In genomic region chr11:67250059-67251043, GRCh38 we compare ENCODE assay signal across 22 cellular contexts. TPM values are rescaled to one million over a fixed set of nuclear protein-coding genes. Genes with fewer than 3 reads are reported as not detected.
A peak's percentile ranks its signal among the peaks of the same experiment; 100 is the strongest.
DNase-seq lines count a peak whose midpoint lies in the region; ATAC-seq and TF ChIP-seq lines count a peak whose summit lies in the region.
"Had no signal": no experiment of that assay in that cellular context is flagged by ENCODE, and none has a peak within 500 bp of the region (broad histone marks: within the 10 kb centered on the region; RNA-seq: fewer than 3 reads in every experiment).

No MANE protein-coding gene starts in this region.

- H3K4me3 ChIP-seq in psoas muscle (no peak overlapping the region), lower leg skin (ENCODE audit: low read depth, poor library complexity, severe bottlenecking) (no peak overlapping the region)
- H3K4me3 ChIP-seq in CD8-positive, alpha-beta memory T cell (ENCODE audit: low read length), result no peak overlapping the region
- H3K4me3 ChIP-seq: gastroesophageal sphincter, lung, pancreas, sigmoid colon had no signal

- DNase-seq in activated naive CD8-positive, alpha-beta T cell treated with anti-CD3 and anti-CD28 coated beads, Interleukin-2, amount 50 U/mL, for 24 hours, result no peak
- DNase-seq in chondrocyte (ENCODE audit: low spot score), result no peak
- no peak for DNase-seq in psoas muscle
- no peak for DNase-seq in SW 1271 (lab: John Stamatoyannopoulos, UW)
- DNase-seq in lower leg skin (ENCODE audit: low spot score in 2 of 2), result no peak
- DNase-seq in CD8-positive, alpha-beta memory T cell, result no peak
- DNase-seq: anterior cingulate cortex, cerebellar nuclear complex, DMS153, H7, hypothalamus, NCI-H2081 treated with DMSO at 0.1 percent for 48 hours, NCI-H446, pancreas, SHP77, sigmoid colon had no signal

- POLR2A ChIA-PET in CD8-positive, alpha-beta memory T cell (lab: Charles Lee), result interaction anchor here (0.5 kb wide), 1 partner anchor 39 kb away, joined by 3 read pairs; the partner anchor contains the start of gene ANKRD13D

- no peak for TF ChIP-seq CTCF in chondrocyte (IDR thresholded peaks at IDR 0.05)
- no peak for TF ChIP-seq CTCF in psoas muscle (IDR thresholded peaks at IDR 0.05)
- no peak for TF ChIP-seq CTCF in lower leg skin (IDR thresholded peaks at IDR 0.05)

- peak; percentile 14 for TF ChIP-seq POLR2A in GM18505 (IDR thresholded peaks at IDR 0.05; ENCODE audit: borderline replicate concordance, extremely low read depth, insufficient read depth, insufficient read length)
- no peak for TF ChIP-seq POLR2A in lower leg skin (IDR thresholded peaks at IDR 0.05)

- intact Hi-C loops in psoas muscle (cut with DNase I), result no loop called here
- intact Hi-C loops in lower leg skin (cut with DNase I; ENCODE audit: low total_unique reads), result no loop called here

- H3K36me3 Mint-ChIP-seq in activated naive CD8-positive, alpha-beta T cell, result peaks cover 6% of the 10 kb centered on the region
- H3K36me3 Mint-ChIP-seq in activated naive CD8-positive, alpha-beta T cell treated with anti-CD3 and anti-CD28 coated beads, Interleukin-2, amount 50 U/mL, for 24 hours (ENCODE audit: low read depth), result peaks cover 82% of the 10 kb centered on the region
- H3K36me3 Mint-ChIP-seq in chondrocyte (ENCODE audit: low read depth), result peaks cover 61% of the 10 kb centered on the region
- H3K36me3 Mint-ChIP-seq in CD8-positive, alpha-beta memory T cell, result peaks cover 20 to 97% (median 48%) of the 10 kb centered on the region in 3 donors

- H3K9me3 ChIP-seq in psoas muscle, result no peaks in the 10 kb centered on the region
- H3K9me3 ChIP-seq in CD8-positive, alpha-beta memory T cell (ENCODE audit: low read length), result no peaks in the 10 kb centered on the region
- H3K9me3 ChIP-seq: gastroesophageal sphincter, pancreas, sigmoid colon had no signal

- H3K27ac ChIP-seq in psoas muscle, result peak overlapping the region; percentile 11
- no peak overlapping the region for H3K27ac ChIP-seq in CD8-positive, alpha-beta memory T cell (ENCODE audit: low read depth, low read length)
- H3K27ac ChIP-seq: gastroesophageal sphincter, pancreas, sigmoid colon had no signal

- H3K27me3 Mint-ChIP-seq in activated naive CD8-positive, alpha-beta T cell, result no peaks in the 10 kb centered on the region
- no peaks in the 10 kb centered on the region for H3K27me3 Mint-ChIP-seq in activated naive CD8-positive, alpha-beta T cell treated with anti-CD3 and anti-CD28 coated beads, Interleukin-2, amount 50 U/mL, for 24 hours
- H3K27me3 Mint-ChIP-seq in chondrocyte (ENCODE audit: low read depth), result no peaks in the 10 kb centered on the region
- H3K27me3 Mint-ChIP-seq in CD8-positive, alpha-beta memory T cell, result peaks cover 0 to 4% of the 10 kb centered on the region in 2 donors

- CTCF ChIA-PET in CD8-positive, alpha-beta memory T cell (lab: Charles Lee), result interaction anchor here (1.5 kb wide), 1 partner anchor 11 kb away, joined by 5 read pairs; no protein-coding TSS in a partner anchor

- whole genome bisulfite sequencing in psoas muscle, 3 donors, result 90 to 92% (median 91%) methylated on average over 36 to 37 of the region's 37 CpGs
- 87 to 90% methylated on average over 37 of the region's 37 CpGs for WGBS in lower leg skin, 2 donors

- H3K4me1 Mint-ChIP-seq in activated naive CD8-positive, alpha-beta T cell (ENCODE audit: low read depth), result peaks cover 48% of the 10 kb centered on the region
- peaks cover 31% of the 10 kb centered on the region for H3K4me1 Mint-ChIP-seq in activated naive CD8-positive, alpha-beta T cell treated with anti-CD3 and anti-CD28 coated beads, Interleukin-2, amount 50 U/mL, for 24 hours
- H3K4me1 Mint-ChIP-seq in chondrocyte (ENCODE audit: low read depth), result peaks cover 14% of the 10 kb centered on the region
- peaks cover 17 to 67% (median 48%) of the 10 kb centered on the region in 3 donors for H3K4me1 Mint-ChIP-seq in CD8-positive, alpha-beta memory T cell

- peaks cover 24% of the 10 kb centered on the region for H3K4me1 ChIP-seq in psoas muscle
- peaks cover 20% of the 10 kb centered on the region for H3K4me1 ChIP-seq in CD8-positive, alpha-beta memory T cell (ENCODE audit: insufficient read depth, low read length)
- H3K4me1 ChIP-seq: pancreas had no signal

- ATAC-seq in activated naive CD8-positive, alpha-beta T cell treated with anti-CD3 and anti-CD28 coated beads, Interleukin-2, amount 50 U/mL, for 24 hours, result no peak
- ATAC-seq in GM18505 (IDR thresholded peaks at IDR 0.05; ENCODE audit: unreplicated experiment) (no peak), psoas muscle (no peak)
- ATAC-seq: activated CD4-positive, CD25-positive, alpha-beta regulatory T cell treated with anti-CD3 and anti-CD28 coated beads, Interleukin-2, amount 50 U/mL, for 24 hours; esophagus mucosa; gastroesophageal sphincter; pancreas had no signal

- H3K9me3 Mint-ChIP-seq in activated naive CD8-positive, alpha-beta T cell (ENCODE audit: low read depth), result no peaks in the 10 kb centered on the region
- no peaks in the 10 kb centered on the region for H3K9me3 Mint-ChIP-seq in activated naive CD8-positive, alpha-beta T cell treated with anti-CD3 and anti-CD28 coated beads, Interleukin-2, amount 50 U/mL, for 24 hours
- H3K9me3 Mint-ChIP-seq in chondrocyte (ENCODE audit: low read depth), result no peaks in the 10 kb centered on the region
- no peaks in the 10 kb centered on the region for H3K9me3 Mint-ChIP-seq in CD8-positive, alpha-beta memory T cell

- H3K27me3 ChIP-seq in psoas muscle (ENCODE audit: insufficient read depth in 3 of 3, low read length in 2 of 3), result no peaks in the 10 kb centered on the region
- H3K27me3 ChIP-seq in CD8-positive, alpha-beta memory T cell (ENCODE audit: insufficient read depth, low read length, poor library complexity, severe bottlenecking), result no peaks in the 10 kb centered on the region
- H3K27me3 ChIP-seq: gastroesophageal sphincter, pancreas, sigmoid colon had no signal

- peaks cover 34 to 100% of the 10 kb centered on the region in 2 donors for H3K36me3 ChIP-seq in psoas muscle (ENCODE audit: insufficient read depth in 1 of 2, low read depth in 1 of 2)
- H3K36me3 ChIP-seq in CD8-positive, alpha-beta memory T cell (ENCODE audit: insufficient read depth, low read length), result peaks cover 94% of the 10 kb centered on the region

- peak overlapping the region; percentile 66 for H3K27ac Mint-ChIP-seq in activated naive CD8-positive, alpha-beta T cell
- H3K27ac Mint-ChIP-seq in activated naive CD8-positive, alpha-beta T cell treated with anti-CD3 and anti-CD28 coated beads, Interleukin-2, amount 50 U/mL, for 24 hours, result no peak overlapping the region
- peak overlapping the region; percentile 49 for H3K27ac Mint-ChIP-seq in chondrocyte (ENCODE audit: unreplicated experiment)
- H3K27ac Mint-ChIP-seq in CD8-positive, alpha-beta memory T cell, result peak overlapping the region in 4 of 8 donors; percentile 47 to 76 (median 62)

- H3K4me3 Mint-ChIP-seq in activated naive CD8-positive, alpha-beta T cell, result no peak overlapping the region
- H3K4me3 Mint-ChIP-seq in activated naive CD8-positive, alpha-beta T cell treated with anti-CD3 and anti-CD28 coated beads, Interleukin-2, amount 50 U/mL, for 24 hours, result no peak overlapping the region
- no peak overlapping the region for H3K4me3 Mint-ChIP-seq in chondrocyte (ENCODE audit: unreplicated experiment)
- H3K4me3 Mint-ChIP-seq in CD8-positive, alpha-beta memory T cell, result no peak overlapping the region

RNA-seq across cellular contexts. Expression of gene GRK2, which starts 15.9 kb away (rescaled TPM):
- total RNA-seq in chondrocyte (34.0 to 38.3 TPM (median 36.1 TPM) in 3 replicates), psoas muscle (10 to 100 TPM; 41.7 to 46.8 (median 46.1) TPM), lower leg skin (100 to 1,000 TPM in 3 of 4 donors, 10 to 100 TPM in 1; 81.1 to 127 (median 114) TPM)
- 10 to 100 TPM; 37.3 to 56.8 (median 46.2) TPM for polyA plus RNA-seq in psoas muscle
- total RNA-seq in CD8-positive, alpha-beta memory T cell, result 100 to 1,000 TPM; 237 to 246 TPM
- 69.9 TPM for polyA plus RNA-seq in CD8-positive, alpha-beta memory T cell

RNA-seq across cellular contexts. Expression of gene ANKRD13D, which starts 38.8 kb away (rescaled TPM):
- 40.0 to 51.8 TPM (median 47.8 TPM) in 3 replicates for total RNA-seq in chondrocyte
- 1 to 10 TPM; 4.1 to 8.6 (median 7.8) TPM for total RNA-seq in psoas muscle
- 1 to 10 TPM; 4.6 to 7.0 (median 5.9) TPM for polyA plus RNA-seq in psoas muscle
- 10 to 100 TPM; 60.5 to 84.7 (median 72.8) TPM for total RNA-seq in lower leg skin
- total RNA-seq in CD8-positive, alpha-beta memory T cell, result 10 to 100 TPM; 84.9 to 90.1 TPM
- 23.9 TPM for polyA plus RNA-seq in CD8-positive, alpha-beta memory T cell

RNA-seq across cellular contexts. Expression of gene SSH3, which starts 53.0 kb away (rescaled TPM):
- 19.8 to 30.0 TPM (median 28.4 TPM) in 3 replicates for total RNA-seq in chondrocyte
- 10 to 100 TPM in 1 of 4 donors, 1 to 10 TPM in 3; 3.7 to 10.1 (median 6.9) TPM for total RNA-seq in psoas muscle
- polyA plus RNA-seq in psoas muscle, result 1 to 10 TPM; 3.0 to 5.0 (median 4.2) TPM
- 10 to 100 TPM; 58.6 to 71.0 (median 62.0) TPM for total RNA-seq in lower leg skin
- 10 to 100 TPM in 1 of 2 experiments, 1 to 10 TPM in 1; 8.4 to 10.6 TPM for total RNA-seq in CD8-positive, alpha-beta memory T cell
- 3.5 TPM for polyA plus RNA-seq in CD8-positive, alpha-beta memory T cell
